Comparison of ENCODE assay signal across 28 cellular contexts in the genomic region with DNA sequence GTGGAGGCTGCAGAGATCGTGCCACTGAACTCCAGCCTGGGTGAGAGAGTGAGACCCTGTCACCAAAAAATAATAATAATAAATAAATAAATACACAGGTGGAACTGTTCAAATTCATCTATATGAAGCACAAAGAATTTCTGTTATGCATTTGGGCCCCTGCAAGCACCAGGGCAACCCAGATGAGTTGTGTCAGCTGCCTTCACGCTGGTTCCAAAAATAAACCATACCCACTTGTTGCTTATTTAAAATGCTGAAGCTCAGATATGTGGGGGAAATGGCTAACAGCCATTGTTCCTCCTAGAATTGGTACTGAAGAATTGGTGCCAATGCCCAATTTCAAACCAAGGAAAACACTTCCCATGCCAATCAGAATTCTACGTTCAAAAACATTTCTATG.
"Had no signal": no experiment of that assay in that cellular context is flagged by ENCODE, and none has a peak within 500 bp of the region (broad histone marks: within the 10 kb centered on the region; RNA-seq: fewer than 3 reads in every experiment).

No MANE protein-coding gene starts in this region.

- ATAC-seq: body of pancreas; effector memory CD8-positive, alpha-beta T cell; gastroesophageal sphincter; lower lobe of right lung; natural killer cell treated with Interleukin-12 subunit alpha and Interleukin-12 subunit beta and Interleukin-15 and Interleukin-18, amount 100 ng/mL, for 72 hours; right lobe of liver; stimulated activated effector memory CD8-positive, alpha-beta T cell treated with anti-CD3 and anti-CD28 coated beads, Interleukin-12 subunit alpha, Interleukin-12 subunit beta, amount 100 ng/mL, for 72 hours; stimulated activated naive CD8-positive, alpha-beta T cell treated with anti-CD3 and anti-CD28 coated beads, Interleukin-15, amount 100 ng/mL, for 72 hours had no signal

- FAIRE-seq: kidney, TTC549 had no signal

- H3K9me3 ChIP-seq: adrenal gland, body of pancreas, gastroesophageal sphincter, lower lobe of right lung, right lobe of liver, vagina had no signal

- H3K27me3 ChIP-seq: adrenal gland, body of pancreas, gastroesophageal sphincter, right lobe of liver, vagina had no signal

- H3K27ac ChIP-seq: adrenal gland, body of pancreas, coronary artery, gastroesophageal sphincter, lower lobe of right lung, right lobe of liver, skin epidermis, vagina, VCaP had no signal

- H3K4me1 ChIP-seq: body of pancreas, lower lobe of right lung, vagina had no signal

- H3K4me3 ChIP-seq: adrenal gland, body of pancreas, coronary artery, gastroesophageal sphincter, lower lobe of right lung, right lobe of liver, skin epidermis, vagina had no signal

- DNase-seq: activated CD4-positive, alpha-beta T cell treated with anti-CD3 and anti-CD28 coated beads for 4 hours; activated CD4-positive, alpha-beta T cell treated with anti-CD3 and anti-CD28 coated beads, Interleukin-2, amount 50 U/mL, for 48 hours; activated CD8-positive, alpha-beta memory T cell treated with anti-CD3 and anti-CD28 coated beads for 24 hours; activated effector memory CD4-positive, alpha-beta T cell treated with Interleukin-2 at 50 U/mL for 16 hours; activated naive CD4-positive, alpha-beta T cell treated with Interleukin-2 at 50 U/mL for 16 hours; activated naive CD8-positive, alpha-beta T cell treated with anti-CD3 and anti-CD28 coated beads for 36 hours; aorta; body of pancreas; effector memory CD8-positive, alpha-beta T cell; erythroblast; hypothalamus; immature natural killer cell; kidney; lower lobe of right lung; mesendoderm; right lobe of liver; stimulated activated CD4-positive, alpha-beta T cell treated with anti-CD3 and anti-CD28 coated beads, Interleukin-4, amount 100 ng/mL, for 24 hours; stimulated activated naive CD8-positive, alpha-beta T cell treated with anti-CD3 and anti-CD28 coated beads, Interleukin-15, amount 100 ng/mL, for 72 hours; substantia nigra had no signal
